In the genomic region with DNA sequence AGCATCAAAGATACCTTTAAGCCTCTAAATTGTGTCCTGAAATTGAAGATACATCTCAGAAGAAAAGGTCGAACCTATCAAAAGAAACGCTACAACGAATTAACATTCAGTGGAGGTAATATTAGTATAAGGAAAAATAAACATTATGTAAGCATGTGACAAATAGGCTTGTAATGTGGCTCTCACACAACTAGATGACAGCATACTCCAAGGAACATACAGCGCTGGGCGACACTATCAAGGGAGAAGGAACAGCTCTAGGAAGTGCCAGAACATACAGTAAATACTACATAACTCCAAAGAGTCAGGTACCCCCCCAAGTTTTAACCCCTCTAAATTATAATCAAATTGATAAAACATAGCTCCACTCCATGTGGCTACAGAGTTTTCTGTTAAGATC, we compare ENCODE assay signal across 2 cellular contexts.
TF ChIP-seq lines count a peak whose summit lies in the region.

No MANE protein-coding gene starts in this region.

TF ChIP-seq in WTC11, 78 proteins besides CTCF, POLR2A, EP300 and RAD21 (continued from another document):
- TF ChIP-seq, protein P1, sequence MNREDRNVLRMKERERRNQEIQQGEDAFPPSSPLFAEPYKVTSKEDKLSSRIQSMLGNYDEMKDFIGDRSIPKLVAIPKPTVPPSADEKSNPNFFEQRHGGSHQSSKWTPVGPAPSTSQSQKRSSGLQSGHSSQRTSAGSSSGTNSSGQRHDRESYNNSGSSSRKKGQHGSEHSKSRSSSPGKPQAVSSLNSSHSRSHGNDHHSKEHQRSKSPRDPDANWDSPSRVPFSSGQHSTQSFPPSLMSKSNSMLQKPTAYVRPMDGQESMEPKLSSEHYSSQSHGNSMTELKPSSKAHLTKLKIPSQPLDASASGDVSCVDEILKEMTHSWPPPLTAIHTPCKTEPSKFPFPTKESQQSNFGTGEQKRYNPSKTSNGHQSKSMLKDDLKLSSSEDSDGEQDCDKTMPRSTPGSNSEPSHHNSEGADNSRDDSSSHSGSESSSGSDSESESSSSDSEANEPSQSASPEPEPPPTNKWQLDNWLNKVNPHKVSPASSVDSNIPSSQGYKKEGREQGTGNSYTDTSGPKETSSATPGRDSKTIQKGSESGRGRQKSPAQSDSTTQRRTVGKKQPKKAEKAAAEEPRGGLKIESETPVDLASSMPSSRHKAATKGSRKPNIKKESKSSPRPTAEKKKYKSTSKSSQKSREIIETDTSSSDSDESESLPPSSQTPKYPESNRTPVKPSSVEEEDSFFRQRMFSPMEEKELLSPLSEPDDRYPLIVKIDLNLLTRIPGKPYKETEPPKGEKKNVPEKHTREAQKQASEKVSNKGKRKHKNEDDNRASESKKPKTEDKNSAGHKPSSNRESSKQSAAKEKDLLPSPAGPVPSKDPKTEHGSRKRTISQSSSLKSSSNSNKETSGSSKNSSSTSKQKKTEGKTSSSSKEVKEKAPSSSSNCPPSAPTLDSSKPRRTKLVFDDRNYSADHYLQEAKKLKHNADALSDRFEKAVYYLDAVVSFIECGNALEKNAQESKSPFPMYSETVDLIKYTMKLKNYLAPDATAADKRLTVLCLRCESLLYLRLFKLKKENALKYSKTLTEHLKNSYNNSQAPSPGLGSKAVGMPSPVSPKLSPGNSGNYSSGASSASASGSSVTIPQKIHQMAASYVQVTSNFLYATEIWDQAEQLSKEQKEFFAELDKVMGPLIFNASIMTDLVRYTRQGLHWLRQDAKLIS (CRISPR knock-in tag; IDR thresholded peaks at IDR 0.05; ENCODE audit: borderline replicate concordance), result no peak
- no peak for TF ChIP-seq GRHL2 (CRISPR knock-in tag; IDR thresholded peaks at IDR 0.05; ENCODE audit: insufficient replicate concordance, severe bottlenecking)
- TF ChIP-seq SMAD3 (CRISPR knock-in tag; IDR thresholded peaks at IDR 0.05; ENCODE audit: borderline replicate concordance), result no peak
- no peak for TF ChIP-seq RORB (CRISPR knock-in tag; IDR thresholded peaks at IDR 0.05)
- no peak for TF ChIP-seq SMAD4 (CRISPR knock-in tag; IDR thresholded peaks at IDR 0.05)
- TF ChIP-seq CREM (CRISPR knock-in tag; IDR thresholded peaks at IDR 0.05), result no peak
- no peak for TF ChIP-seq ZNF263 (CRISPR knock-in tag; IDR thresholded peaks at IDR 0.05; ENCODE audit: low read depth)
- TF ChIP-seq NR1H2 (CRISPR knock-in tag; IDR thresholded peaks at IDR 0.05), result no peak
- TF ChIP-seq ETV6 (CRISPR knock-in tag; IDR thresholded peaks at IDR 0.05), result no peak
- no peak for TF ChIP-seq PRRX2 (CRISPR knock-in tag; IDR thresholded peaks at IDR 0.05)

TF ChIP-seq in HepG2, 621 proteins besides CTCF, POLR2A, EP300 and RAD21 (continued from another document):
- TF ChIP-seq, protein P2, sequence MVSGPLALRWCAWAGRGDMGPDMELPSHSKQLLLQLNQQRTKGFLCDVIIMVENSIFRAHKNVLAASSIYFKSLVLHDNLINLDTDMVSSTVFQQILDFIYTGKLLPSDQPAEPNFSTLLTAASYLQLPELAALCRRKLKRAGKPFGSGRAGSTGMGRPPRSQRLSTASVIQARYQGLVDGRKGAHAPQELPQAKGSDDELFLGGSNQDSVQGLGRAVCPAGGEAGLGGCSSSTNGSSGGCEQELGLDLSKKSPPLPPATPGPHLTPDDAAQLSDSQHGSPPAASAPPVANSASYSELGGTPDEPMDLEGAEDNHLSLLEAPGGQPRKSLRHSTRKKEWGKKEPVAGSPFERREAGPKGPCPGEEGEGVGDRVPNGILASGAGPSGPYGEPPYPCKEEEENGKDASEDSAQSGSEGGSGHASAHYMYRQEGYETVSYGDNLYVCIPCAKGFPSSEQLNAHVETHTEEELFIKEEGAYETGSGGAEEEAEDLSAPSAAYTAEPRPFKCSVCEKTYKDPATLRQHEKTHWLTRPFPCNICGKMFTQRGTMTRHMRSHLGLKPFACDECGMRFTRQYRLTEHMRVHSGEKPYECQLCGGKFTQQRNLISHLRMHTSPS (CRISPR knock-in tag; IDR thresholded peaks at IDR 0.05; ENCODE audit: low read depth), result no peak
- TF ChIP-seq PTBP1 (IDR thresholded peaks at IDR 0.05; ENCODE audit: low read depth, low read length, poor library complexity, severe bottlenecking) (no peak), NCOR1 (IDR thresholded peaks at IDR 0.05; ENCODE audit: borderline replicate concordance, low read length) (no peak), MAFK (conservative IDR thresholded peaks at IDR 0.05 in 1 of 2, IDR thresholded peaks at IDR 0.05 in 1 of 2; ENCODE audit: low read length in 2 of 2) (no peak), MED1 (CRISPR knock-in tag; IDR thresholded peaks at IDR 0.05) (no peak), ZNF136 (CRISPR knock-in tag; IDR thresholded peaks at IDR 0.05; ENCODE audit: low read depth) (no peak)
TF ChIP-seq in HepG2: peak in this region for 4.
